ENCODE assay signal across 7 cellular contexts in the genomic region with DNA sequence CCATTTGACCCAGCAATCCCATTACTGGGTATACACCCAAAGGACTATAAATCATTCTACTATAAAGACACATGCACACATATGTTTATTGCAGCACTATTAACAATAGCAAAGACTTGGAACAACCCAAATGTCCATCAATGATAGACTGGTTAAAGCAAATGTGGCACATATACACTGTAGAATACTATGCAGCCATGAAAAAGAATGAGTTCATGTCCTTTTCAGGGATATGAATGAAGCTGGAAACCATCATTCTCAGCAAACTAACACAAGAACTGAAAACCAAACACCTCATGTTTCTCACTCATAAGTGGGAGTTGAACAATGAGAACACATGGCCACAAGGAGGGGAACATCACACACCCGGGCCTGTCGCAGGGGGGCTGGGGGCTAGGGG. TPM values are rescaled to one million over a fixed set of nuclear protein-coding genes. Genes with fewer than 3 reads are reported as not detected.
"Had no signal": no experiment of that assay in that cellular context is flagged by ENCODE, and none has a peak within 500 bp of the region (broad histone marks: within the 10 kb centered on the region; RNA-seq: fewer than 3 reads in every experiment).

No MANE protein-coding gene starts in this region.

RNA-seq across cellular contexts. Expression of gene CWH43, which starts 2.1 kb away (rescaled TPM):
- total RNA-seq: GM23248, GM23338, H1, H4, H7, H9, HFFc6 had no signal
- polyA plus RNA-seq: GM23248, GM23338, H1 had no signal
